ENCODE assay signal across 20 cellular contexts in the genomic region with DNA sequence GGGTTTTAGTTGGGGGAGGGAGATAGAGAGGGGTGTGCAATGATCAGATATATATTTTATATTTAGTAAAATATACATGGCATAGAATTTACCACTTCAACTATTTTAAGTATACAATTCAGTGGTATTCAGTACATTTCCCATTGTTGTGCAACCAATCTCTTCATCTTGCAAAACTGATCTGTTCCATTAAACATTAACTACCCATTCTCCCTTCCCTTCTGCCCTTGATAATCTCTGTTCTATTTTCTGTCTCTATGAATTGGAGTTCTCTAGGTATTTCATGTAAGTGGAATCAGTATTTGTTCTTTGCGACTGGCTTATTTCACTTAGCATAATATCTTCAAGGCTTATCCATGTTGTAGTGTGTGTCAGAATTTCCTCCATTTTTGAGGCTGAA. TPM values are rescaled to one million over a fixed set of nuclear protein-coding genes. Genes with fewer than 3 reads are reported as not detected.
"Had no signal": no experiment of that assay in that cellular context is flagged by ENCODE, and none has a peak within 500 bp of the region (broad histone marks: within the 10 kb centered on the region; RNA-seq: fewer than 3 reads in every experiment).

No MANE protein-coding gene starts in this region.

- ATAC-seq: activated CD8-positive, alpha-beta memory T cell treated with anti-CD3 and anti-CD28 coated beads, Interleukin-2, amount 10 ng/mL, durations not matched to agents 7 days and 5 days; activated CD8-positive, alpha-beta T cell treated with anti-CD3 and anti-CD28 coated beads for 36 hours; activated naive CD8-positive, alpha-beta T cell treated with anti-CD3 and anti-CD28 coated beads, Interleukin-2, amount 50 U/mL, for 24 hours had no signal

- H3K27ac ChIP-seq: body of pancreas, cardiac muscle cell, thyroid gland, WERI-Rb-1 had no signal

- H3K9me3 ChIP-seq: body of pancreas, thyroid gland had no signal

- H3K4me3 ChIP-seq: body of pancreas, cardiac muscle cell, thyroid gland had no signal

- H3K4me1 ChIP-seq: body of pancreas had no signal

- FAIRE-seq: kidney had no signal

- DNase-seq: activated CD4-positive, alpha-beta T cell treated with anti-CD3 and anti-CD28 coated beads, Interleukin-2, amount 10 ng/mL, durations not matched to agents 7 days and 5 days; activated CD4-positive, CD25-positive, alpha-beta regulatory T cell treated with anti-CD3 and anti-CD28 coated beads, Interleukin-2, amount 50 U/mL, for 72 hours; activated CD8-positive, alpha-beta memory T cell treated with anti-CD3 and anti-CD28 coated beads, Interleukin-2, amount 10 ng/mL, durations not matched to agents 7 days and 5 days; activated CD8-positive, alpha-beta T cell treated with anti-CD3 and anti-CD28 coated beads for 36 hours; activated effector memory CD4-positive, alpha-beta T cell treated with anti-CD3 and anti-CD28 coated beads, Interleukin-2, amount 50 U/mL, for 16 hours; activated naive CD4-positive, alpha-beta T cell treated with anti-CD3 and anti-CD28 coated beads, Interleukin-2, amount 50 U/mL, for 16 hours; activated naive CD8-positive, alpha-beta T cell treated with anti-CD3 and anti-CD28 coated beads, Interleukin-2, amount 50 U/mL, for 24 hours; activated T-cell treated with anti-CD3 and anti-CD28 coated beads for 4 hours; anterior cingulate cortex; effector CD4-positive, alpha-beta T cell; kidney; nephron progenitor cell; nucleus accumbens; stimulated activated CD4-positive, alpha-beta T cell treated with anti-CD3 and anti-CD28 coated beads, Interleukin-4, amount 100 ng/mL, for 24 hours; stimulated activated naive CD4-positive, alpha-beta T cell treated with Interleukin-2 at 50 U/mL for 16 hours; substantia nigra had no signal

- H3K27me3 ChIP-seq: body of pancreas, cardiac muscle cell, thyroid gland had no signal

- H3K36me3 ChIP-seq: cardiac muscle cell, thyroid gland, WERI-Rb-1 had no signal

RNA-seq across cellular contexts. Expression of gene TGFBI, which starts 38.6 kb away (rescaled TPM):
- total RNA-seq: activated CD8-positive, alpha-beta T cell treated with anti-CD3 and anti-CD28 coated beads for 36 hours had no signal
